Comparison of ENCODE assay signal across 15 cellular contexts in genomic region chr2:25304339-25304728, GRCh38. TPM values are rescaled to one million over a fixed set of nuclear protein-coding genes. Genes with fewer than 3 reads are reported as not detected.
DNase-seq lines count a peak whose midpoint lies in the region; FAIRE-seq and TF ChIP-seq lines count a peak whose summit lies in the region.
"Had no signal": no experiment of that assay in that cellular context is flagged by ENCODE, and none has a peak within 500 bp of the region (broad histone marks: within the 10 kb centered on the region; RNA-seq: fewer than 3 reads in every experiment).

No MANE protein-coding gene starts in this region.

- H3K4me1 ChIP-seq in kidney (ENCODE audit: control insufficient read depth in 1 of 2, insufficient read depth in 1 of 2, low read depth in 1 of 2, low read length in 2 of 2): peaks cover 0 to 16% of the 10 kb centered on the region in 2 donors
- H3K4me1 ChIP-seq: right lobe of liver had no signal

- H3K9me3 Mint-ChIP-seq in brain: no peaks in the 10 kb centered on the region
- H3K9me3 Mint-ChIP-seq: stimulated activated naive CD8-positive, alpha-beta T cell treated with anti-CD3 and anti-CD28 coated beads, Interleukin-15, Interleukin-2, amounts not matched to agents 100 ng/mL and 50 ng/mL, for 24 hours had no signal

- no peak for FAIRE-seq in kidney (lab: Jason Lieb, UNC)
- FAIRE-seq: GM18507, keratinocyte had no signal

- H3K36me3 ChIP-seq in kidney (ENCODE audit: control insufficient read depth in 1 of 2, insufficient read depth in 2 of 2, low read length in 2 of 2): peaks cover 11 to 18% of the 10 kb centered on the region in 2 donors

- H3K4me1 Mint-ChIP-seq in brain: peaks cover 82% of the 10 kb centered on the region

- H3K36me3 Mint-ChIP-seq in brain: peaks cover 37% of the 10 kb centered on the region

- H3K27ac ChIP-seq in kidney (ENCODE audit: low read depth in 2 of 2, low read length in 2 of 2): no peak overlapping the region
- H3K27ac ChIP-seq: right lobe of liver had no signal

- H3K4me3 ChIP-seq in kidney (ENCODE audit: low read length in 2 of 2): no peak overlapping the region
- H3K4me3 ChIP-seq: right lobe of liver had no signal

- TF ChIP-seq CTCF in brain (conservative IDR thresholded peaks at IDR 0.05) (no peak), kidney (IDR thresholded peaks at IDR 0.05; ENCODE audit: borderline replicate concordance, extremely low read depth, insufficient read depth) (no peak)

- no peak overlapping the region for H3K4me3 Mint-ChIP-seq in brain

- H3K27ac Mint-ChIP-seq in brain: peak overlapping the region in 4 of 5 experiments; percentile 36 to 94 (median 58)

- H3K27me3 Mint-ChIP-seq in brain: no peaks in the 10 kb centered on the region
- H3K27me3 Mint-ChIP-seq: stimulated activated naive CD8-positive, alpha-beta T cell treated with anti-CD3 and anti-CD28 coated beads, Interleukin-15, Interleukin-2, amounts not matched to agents 100 ng/mL and 50 ng/mL, for 24 hours had no signal

- no peak overlapping the region for H3K9ac ChIP-seq in kidney (ENCODE audit: low read length in 2 of 2)

- no peaks in the 10 kb centered on the region for H3K9me3 ChIP-seq in kidney (ENCODE audit: control insufficient read depth in 1 of 2, low read length in 2 of 2)
- H3K9me3 ChIP-seq: right lobe of liver had no signal

- intact Hi-C loops in kidney (cut with DNase I): no loop called here

- DNase-seq in D341Med (ENCODE audit: low spot score) (peak; percentile 68), NCI-H524 (lab: John Stamatoyannopoulos, UW) (peak; percentile 87 to 93), occipital lobe (lab: John Stamatoyannopoulos, UW) (peak; percentile 57), kidney tubule cell (ENCODE audit: low spot score) (no peak), kidney (no peak), SKM-1 (lab: John Stamatoyannopoulos, UW; ENCODE audit: unreplicated experiment) (no peak)
- DNase-seq: activated CD4-positive, alpha-beta T cell treated with anti-CD3 and anti-CD28 coated beads for 1 hour; activated T-cell treated with anti-CD3 and anti-CD28 coated beads, Interleukin-2, amount 50 U/mL, for 1 hour; NCI-H2107; OCI-M1; right lobe of liver had no signal

RNA-seq across cellular contexts. Expression of gene DNMT3A, which starts 37.4 kb away (rescaled TPM):
- polyA plus RNA-seq in brain (ENCODE audit: insufficient read depth, low read depth, low replicate concordance) (27.7 TPM), kidney (ENCODE audit: insufficient read depth, low read depth, low replicate concordance) (6.5 TPM)
- total RNA-seq in occipital lobe (53.3 TPM), kidney (31.4 TPM)

Comparison
In these comparisons a context has a peak if more than half of its experiments do, and no peak if none do; other contexts are left out.
1. DNase-seq: peak in D341Med (single experiment), NCI-H524 (2 of 2) and occipital lobe (single experiment); none in kidney tubule cell (single experiment), kidney (single experiment) and SKM-1 (single experiment).